ENCODE assay signal across 20 cellular contexts in the genomic region with DNA sequence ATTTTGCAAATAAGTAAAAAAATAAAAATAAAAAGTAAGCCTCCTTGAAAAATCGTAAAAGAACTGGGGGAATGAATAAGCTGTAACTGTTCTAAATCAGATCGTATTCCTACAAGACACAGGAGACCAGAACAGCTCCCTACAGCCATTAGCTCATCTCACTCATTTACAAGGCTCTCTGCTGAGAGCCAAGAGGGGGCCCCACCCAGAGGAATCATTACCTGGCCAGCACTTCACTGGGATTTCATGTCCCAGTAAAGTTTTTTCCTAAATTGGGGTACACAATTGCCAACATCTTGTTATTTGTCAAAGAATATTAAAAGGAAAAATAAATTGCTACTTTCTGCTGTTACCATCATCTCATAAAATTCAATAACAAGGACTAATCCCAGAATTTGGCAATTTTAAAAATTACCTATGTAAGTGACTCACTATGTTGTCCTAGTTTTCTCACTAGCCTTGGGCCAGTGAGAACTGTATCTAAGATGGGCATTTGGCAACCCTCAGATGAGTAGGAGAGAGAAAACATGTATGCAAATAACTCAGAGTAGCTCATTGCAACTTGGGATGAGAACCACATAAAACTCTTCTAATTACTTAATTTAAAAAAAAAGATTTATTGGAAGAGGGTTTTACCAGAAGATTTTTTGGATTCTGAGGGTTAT. TPM values are rescaled to one million over a fixed set of nuclear protein-coding genes. Genes with fewer than 3 reads are reported as not detected.
A peak's percentile ranks its signal among the peaks of the same experiment; 100 is the strongest.
DNase-seq lines count a peak whose midpoint lies in the region; ATAC-seq and TF ChIP-seq lines count a peak whose summit lies in the region.
"Had no signal": no experiment of that assay in that cellular context is flagged by ENCODE, and none has a peak within 500 bp of the region (broad histone marks: within the 10 kb centered on the region; RNA-seq: fewer than 3 reads in every experiment).

No MANE protein-coding gene starts in this region.

- H3K4me3 ChIP-seq in GM23248 (no peak overlapping the region), PC-3 (ENCODE audit: low read length) (no peak overlapping the region), epithelial cell of esophagus (ENCODE audit: low read length) (no peak overlapping the region)
- H3K4me3 ChIP-seq: BLaER1, GM12878, Peyer's patch had no signal

- H3K79me2 ChIP-seq in GM23248 (ENCODE audit: insufficient read depth) (no peaks in the 10 kb centered on the region), PC-3 (ENCODE audit: low read length) (no peaks in the 10 kb centered on the region)

- intact Hi-C loops in PC-3 (cut with micrococcal nuclease), result no loop called here

- CTCF ChIA-PET in PC-3 (lab: Charles Lee), result no interaction called here

- peak; percentile 49; the same call in 1 of the 2 replicates for ATAC-seq in PC-3
- peak; percentile 51 for ATAC-seq in omental fat pad (ENCODE audit: low FRiP score)
- ATAC-seq in GM21367 (IDR thresholded peaks at IDR 0.05; ENCODE audit: unreplicated experiment), result no peak

- no peak overlapping the region for H3K4me2 ChIP-seq in GM23248 (ENCODE audit: unreplicated experiment)
- no peak overlapping the region for H3K4me2 ChIP-seq in PC-3 (ENCODE audit: low read length)
- H3K4me2 ChIP-seq: BLaER1, SK-N-SH had no signal

- peaks cover 5% of the 10 kb centered on the region; the same call in 1 of the 2 replicates for H3K4me1 ChIP-seq in GM23248 (ENCODE audit: insufficient read depth)
- peaks cover 10% of the 10 kb centered on the region; the same call in 1 of the 2 replicates for H3K4me1 ChIP-seq in PC-3 (ENCODE audit: insufficient read depth, low read length)
- H3K4me1 ChIP-seq: BLaER1, Peyer's patch had no signal

- H3K9me3 ChIP-seq in GM23248 (ENCODE audit: low read depth) (no peaks in the 10 kb centered on the region), PC-3 (ENCODE audit: low read length) (no peaks in the 10 kb centered on the region)
- H3K9me3 ChIP-seq: BLaER1, Peyer's patch, SK-N-SH had no signal

- DNase-seq in GM23248 (peak; percentile 42), PC-3 (peak; percentile 45), epithelial cell of esophagus (ENCODE audit: low read depth) (peak; percentile 93), omental fat pad (ENCODE audit: low spot score) (no peak), NCI-H2107 (lab: John Stamatoyannopoulos, UW) (no peak), NCI-H2107 treated with DMSO at 0.1 percent for 48 hours (lab: John Stamatoyannopoulos, UW; ENCODE audit: unreplicated experiment) (no peak)
- DNase-seq in stimulated activated CD8-positive, alpha-beta memory T cell treated with anti-CD3 and anti-CD28 coated beads, Interleukin-4, amount 100 ng/mL, for 48 hours, result no peak
- DNase-seq: CD4-positive, alpha-beta memory T cell; DMS153; EL; NCI-H1105 treated with DMSO at 0.1 percent for 48 hours; NCI-H1694; NCI-H345; NCI-H524 treated with DMSO at 0.1 percent for 48 hours; Peyer's patch; SHP77; SK-N-SH had no signal

- POLR2A ChIA-PET in PC-3 (lab: Charles Lee; ENCODE audit: unreplicated experiment), result no interaction called here

- no TSS peak for BruUV-seq in PC-3 (replicated peaks; lab: Mats Ljungman, UMichigan)

- H3K9me2 ChIP-seq in GM23248 (ENCODE audit: insufficient read depth), result no peaks in the 10 kb centered on the region
- no peaks in the 10 kb centered on the region for H3K9me2 ChIP-seq in PC-3 (replicated peaks; ENCODE audit: low read length)
- H3K9me2 ChIP-seq: SK-N-SH had no signal

- in situ Hi-C loops in GM23248 (cut with MboI), result no loop called here

- no peaks in the 10 kb centered on the region for H3F3A ChIP-seq in GM23248 (ENCODE audit: insufficient read depth)
- no peaks in the 10 kb centered on the region for H3F3A ChIP-seq in PC-3 (ENCODE audit: low read length, unreplicated experiment)

- H4K20me1 ChIP-seq in GM23248 (ENCODE audit: insufficient read depth) (no peaks in the 10 kb centered on the region), PC-3 (ENCODE audit: low read length) (no peaks in the 10 kb centered on the region)
- H4K20me1 ChIP-seq: BLaER1 had no signal

- H3K9ac ChIP-seq in GM23248, result no peak overlapping the region
- no peak overlapping the region for H3K9ac ChIP-seq in PC-3 (ENCODE audit: low read length)
- H3K9ac ChIP-seq: BLaER1, SK-N-SH had no signal

- H3K27me3 ChIP-seq in GM23248 (replicated peaks; ENCODE audit: insufficient read depth) (no peaks in the 10 kb centered on the region), PC-3 (ENCODE audit: low read length) (no peaks in the 10 kb centered on the region)
- H3K27me3 ChIP-seq: BLaER1, Peyer's patch had no signal

- 4 to 7% methylated on average over 2 of the region's 2 CpGs for WGBS in GM23248 (ENCODE audit: low coverage in 1 of 2, low lambda C conversion rate in 2 of 2, missing lambda C conversion rate in 2 of 2), 2 experiments

- no peak overlapping the region for H2AFZ ChIP-seq in GM23248
- no peak overlapping the region for H2AFZ ChIP-seq in PC-3 (ENCODE audit: low read length)

- H3K36me3 ChIP-seq in GM23248 (ENCODE audit: low read depth), result no peaks in the 10 kb centered on the region
- H3K36me3 ChIP-seq in PC-3 (ENCODE audit: low read depth, low read length), result no peaks in the 10 kb centered on the region
- H3K36me3 ChIP-seq: BLaER1, Peyer's patch had no signal

- H3K27ac ChIP-seq in GM23248 (no peak overlapping the region), PC-3 (ENCODE audit: low read length) (no peak overlapping the region)
- H3K27ac ChIP-seq: BLaER1, Peyer's patch had no signal

- no peak for TF ChIP-seq CTCF in PC-3 (conservative IDR thresholded peaks at IDR 0.05; ENCODE audit: low read depth, low read length)
- TF ChIP-seq CTCF in epithelial cell of esophagus (IDR thresholded peaks at IDR 0.05; ENCODE audit: insufficient read depth, low read depth, low read length, missing control alignments), result no peak
- TF ChIP-seq CTCF in omental fat pad (IDR thresholded peaks at IDR 0.05), result no peak

RNA-seq across cellular contexts. Expression of a gene that starts 18.4 kb away (rescaled TPM):
- 160 and 175 TPM in 2 replicates for total RNA-seq in GM23248 (2014; rRNA removed; shearing (Covaris generic))
- polyA plus RNA-seq in GM23248 (2016; fragmentation: Nextera tagmentation; extraction: Ambion mirVana), result 96.7 and 98.1 TPM in 2 replicates
- 145 and 167 TPM in 2 replicates for total RNA-seq in PC-3 (2014; rRNA removed)
- 100 to 1,000 TPM in 1 of 4 donors, 10 to 100 TPM in 3; 29.2 to 116 (median 32.2) TPM for total RNA-seq in omental fat pad

RNA-seq across cellular contexts. Expression of a gene that starts 44.7 kb away (rescaled TPM):
- total RNA-seq in GM23248 (2014; rRNA removed; shearing (Covaris generic)), result 216 and 268 TPM in 2 replicates
- polyA plus RNA-seq in GM23248 (2016; fragmentation: Nextera tagmentation; extraction: Ambion mirVana), result 522 and 537 TPM in 2 replicates
- total RNA-seq in PC-3 (2014; rRNA removed), result 36.8 and 56.7 TPM in 2 replicates
- 100 to 1,000 TPM; 162 to 346 (median 230) TPM for total RNA-seq in omental fat pad

Comparison
In these comparisons a context has a peak if more than half of its experiments do, and no peak if none do; other contexts are left out.
1. DNase-seq: peak in GM23248 (single experiment), PC-3 (single experiment) and epithelial cell of esophagus (single experiment); none in omental fat pad (single experiment), NCI-H2107 (single experiment), stimulated activated CD8-positive, alpha-beta memory T cell treated with anti-CD3 and anti-CD28 coated beads, Interleukin-4, amount 100 ng/mL, for 48 hours (single experiment) and NCI-H2107 treated with DMSO at 0.1 percent for 48 hours (single experiment).